In the genomic region with DNA sequence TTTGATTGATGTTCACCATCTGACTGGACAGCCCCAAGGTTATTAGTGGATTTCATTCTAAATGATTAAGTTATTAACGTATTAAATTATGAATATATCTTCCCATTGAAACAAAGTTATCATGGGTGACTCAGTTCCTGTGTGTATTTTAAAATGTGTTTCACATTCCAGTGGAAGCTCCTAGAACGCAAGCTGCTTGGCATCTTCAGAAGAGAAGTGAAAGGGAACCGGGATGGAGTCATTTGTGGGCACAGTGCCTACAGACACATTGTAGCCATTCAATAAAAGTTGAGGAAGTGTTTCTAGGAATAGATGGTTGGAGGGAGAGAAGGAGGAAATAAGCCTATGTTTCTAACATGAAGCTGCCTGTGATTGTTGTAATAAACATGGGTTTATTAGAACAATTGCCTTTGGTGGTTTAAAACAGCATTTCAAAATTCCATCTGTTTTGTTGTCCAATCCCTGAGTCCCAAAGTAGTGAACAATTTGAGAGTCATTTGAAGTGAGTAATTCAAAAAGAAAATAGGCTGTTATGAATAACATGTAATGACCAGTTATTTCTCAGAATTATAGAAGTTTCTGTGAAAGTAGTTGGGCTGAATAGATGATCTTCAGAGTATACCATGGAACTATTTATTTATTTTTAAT, we compare ENCODE assay signal across 11 cellular contexts.
DNase-seq lines count a peak whose midpoint lies in the region; ATAC-seq lines count a peak whose summit lies in the region.
"Had no signal": no experiment of that assay in that cellular context is flagged by ENCODE, and none has a peak within 500 bp of the region (broad histone marks: within the 10 kb centered on the region; RNA-seq: fewer than 3 reads in every experiment).

No MANE protein-coding gene starts in this region.

- DNase-seq in GM04503 (ENCODE audit: low read depth) (peak; percentile 81), T1000 (lab: John Stamatoyannopoulos, UW) (peak; percentile 42), glomerular endothelial cell (ENCODE audit: extremely low read depth, low read depth, low spot score) (peak; percentile 87), sciatic nerve (ENCODE audit: low spot score) (peak; percentile 67), cerebellum (ENCODE audit: low spot score) (no peak)
- DNase-seq: activated CD4-positive, alpha-beta memory T cell treated with anti-CD3 and anti-CD28 coated beads for 36 hours; endodermal cell; NCI-H446 had no signal

- intact Hi-C loops in sciatic nerve (cut with DNase I), result no loop called here

- peak; percentile 84 for ATAC-seq in sciatic nerve
- no peak for ATAC-seq in HG03378 (IDR thresholded peaks at IDR 0.05; ENCODE audit: unreplicated experiment)
- ATAC-seq in GM18502 (IDR thresholded peaks at IDR 0.05; ENCODE audit: poor library complexity, unreplicated experiment), result no peak
- no peak for ATAC-seq in GM19395 (IDR thresholded peaks at IDR 0.05; ENCODE audit: unreplicated experiment)
